ENCODE assay signal across 12 cellular contexts in the genomic region with DNA sequence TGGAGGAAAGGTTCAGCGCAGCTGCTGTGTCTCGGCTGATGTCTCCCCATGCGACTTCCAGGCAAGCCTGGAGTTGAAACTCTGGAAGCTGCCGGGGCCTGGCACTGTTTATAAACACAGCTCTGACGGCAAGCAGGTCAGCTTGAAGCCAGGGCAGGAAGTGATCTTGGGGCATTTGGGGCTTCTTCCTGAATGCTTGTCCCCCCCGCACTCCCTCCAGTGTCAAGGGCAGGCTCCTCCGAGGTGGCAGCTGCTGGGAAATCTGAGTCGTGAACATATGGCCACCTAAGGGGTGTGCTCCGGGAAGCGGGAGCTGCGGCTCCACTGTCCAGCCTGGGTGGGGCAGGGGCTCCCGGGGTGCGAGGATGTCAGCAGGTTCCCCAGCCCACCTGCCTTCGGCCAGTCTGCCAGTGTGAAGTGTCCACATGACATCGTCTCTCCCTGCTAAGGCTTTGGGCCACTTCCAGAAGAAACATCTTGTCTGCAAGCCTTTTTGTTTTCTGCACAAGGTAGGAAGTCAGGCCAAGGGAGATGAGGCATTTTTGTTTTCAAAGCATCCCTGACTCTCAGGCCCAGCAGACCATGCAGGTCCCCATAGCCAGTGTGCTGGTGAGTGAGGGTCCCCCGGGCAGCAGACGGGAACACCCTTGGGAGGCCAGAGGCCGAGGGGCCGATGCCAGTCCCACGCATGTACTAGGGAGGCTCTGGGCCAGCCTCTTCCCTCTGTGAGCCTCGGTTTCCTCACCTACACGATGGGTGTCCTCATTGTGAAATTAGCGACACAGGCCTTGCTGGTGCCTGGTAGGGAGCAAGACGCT. TPM values are rescaled to one million over a fixed set of nuclear protein-coding genes. Genes with fewer than 3 reads are reported as not detected.
A peak's percentile ranks its signal among the peaks of the same experiment; 100 is the strongest.
DNase-seq lines count a peak whose midpoint lies in the region; TF ChIP-seq lines count a peak whose summit lies in the region.
"Had no signal": no experiment of that assay in that cellular context is flagged by ENCODE, and none has a peak within 500 bp of the region (broad histone marks: within the 10 kb centered on the region; RNA-seq: fewer than 3 reads in every experiment).

No MANE protein-coding gene starts in this region.

- TF ChIP-seq CTCF in adrenal gland (IDR thresholded peaks at IDR 0.05) (no peak), testis (IDR thresholded peaks at IDR 0.05) (no peak), tibial artery (IDR thresholded peaks at IDR 0.05) (no peak), PC-9 (conservative IDR thresholded peaks at IDR 0.05) (no peak)

- TF ChIP-seq POLR2A in adrenal gland (IDR thresholded peaks at IDR 0.05) = peak in 1 of 2 donors; percentile 41
- TF ChIP-seq POLR2A in testis (IDR thresholded peaks at IDR 0.05) = no peak

- peaks cover 12% of the 10 kb centered on the region for H4K20me1 ChIP-seq in PC-9 (ENCODE audit: insufficient read depth)

- WGBS in adrenal gland, 4 donors = 50 to 68% (median 50%) methylated on average over 8 to 24 of the region's 24 CpGs
- WGBS in testis, 2 donors = 51 to 65% methylated on average over 8 to 23 of the region's 24 CpGs

- DNase-seq in activated effector memory CD4-positive, alpha-beta T cell treated with anti-CD3 and anti-CD28 coated beads, Interleukin-2, amount 50 U/mL, for 16 hours = peak; percentile 58
- no peak for DNase-seq in activated effector memory CD4-positive, alpha-beta T cell treated with Interleukin-2 at 50 U/mL for 16 hours
- DNase-seq in adrenal gland (peak in 5 of 7 donors; percentile 50 to 76 (median 68)), testis (peak; percentile 62), tibial artery (no peak), NCI-H446 treated with DMSO at 0.1 percent for 48 hours (lab: John Stamatoyannopoulos, UW) (no peak), PC-9 (no peak)
- DNase-seq: BE2C, NCI-H2107, SW 1271, upper lobe of right lung had no signal

- H3K79me2 ChIP-seq in PC-9 (ENCODE audit: low read depth) = peaks cover 21% of the 10 kb centered on the region

- H3K9me3 ChIP-seq in adrenal gland (replicated peaks in 1 of 3) (no peaks in the 10 kb centered on the region), mucosa of stomach (ENCODE audit: control insufficient read depth, low read length) (no peaks in the 10 kb centered on the region), testis (no peaks in the 10 kb centered on the region), tibial artery (no peaks in the 10 kb centered on the region), PC-9 (ENCODE audit: insufficient read depth, low read depth) (no peaks in the 10 kb centered on the region)
- H3K9me3 ChIP-seq: BE2C, upper lobe of right lung had no signal

- H3K36me3 ChIP-seq in adrenal gland (replicated peaks in 1 of 2) (peaks cover 0 to 26% of the 10 kb centered on the region in 2 donors), mucosa of stomach (ENCODE audit: control insufficient read depth, insufficient read depth, low read length) (peaks cover 10% of the 10 kb centered on the region), testis (ENCODE audit: low read depth, missing control alignments) (no peaks in the 10 kb centered on the region), tibial artery (peaks cover 12 to 32% (median 15%) of the 10 kb centered on the region in 3 donors), PC-9 (ENCODE audit: low read depth) (no peaks in the 10 kb centered on the region)

- no peak overlapping the region for H3K4me2 ChIP-seq in PC-9

- H3K27ac ChIP-seq in adrenal gland = peak overlapping the region in 2 of 5 donors; percentile 52 to 56
- H3K27ac ChIP-seq in testis = no peak overlapping the region
- no peak overlapping the region for H3K27ac ChIP-seq in tibial artery
- no peak overlapping the region for H3K27ac ChIP-seq in PC-9
- H3K27ac ChIP-seq: upper lobe of right lung had no signal

- POLR2A ChIA-PET in PC-9 (lab: Charles Lee; ENCODE audit: unreplicated experiment) = no interaction called here

- H3K4me1 ChIP-seq in adrenal gland (replicated peaks in 1 of 2) (peaks cover 48 to 61% of the 10 kb centered on the region in 2 donors), mucosa of stomach (ENCODE audit: control insufficient read depth, insufficient read depth, low read length) (peaks cover 72% of the 10 kb centered on the region), testis (peaks cover 49% of the 10 kb centered on the region), tibial artery (peaks cover 0 to 65% (median 50%) of the 10 kb centered on the region in 4 donors), PC-9 (replicated peaks; ENCODE audit: insufficient read depth) (no peaks in the 10 kb centered on the region)

- H3K9me2 ChIP-seq in PC-9 (ENCODE audit: insufficient read depth) = no peaks in the 10 kb centered on the region

- H3K27me3 ChIP-seq in adrenal gland (no peaks in the 10 kb centered on the region), mucosa of stomach (ENCODE audit: control insufficient read depth, insufficient read depth, low read length) (no peaks in the 10 kb centered on the region), testis (no peaks in the 10 kb centered on the region), tibial artery (no peaks in the 10 kb centered on the region), PC-9 (ENCODE audit: insufficient read depth, low read depth) (no peaks in the 10 kb centered on the region)
- H3K27me3 ChIP-seq: BE2C, upper lobe of right lung had no signal

- no peaks in the 10 kb centered on the region for H3F3A ChIP-seq in PC-9 (ENCODE audit: insufficient read depth, low read depth)

- BruUV-seq in PC-9 (replicated peaks; lab: Mats Ljungman, UMichigan) = no TSS peak

- CTCF ChIA-PET in PC-9 (lab: Charles Lee) = no interaction called here

- intact Hi-C loops in adrenal gland (cut with DNase I) (loop anchor here (5.0 to 10.0 kb wide), 3 partner anchors 45 to 195 kb away; no protein-coding TSS in a partner anchor), testis (cut with DNase I; ENCODE audit: low total_unique reads) (no loop called here), tibial artery (cut with DNase I; ENCODE audit: low total_unique reads) (loop anchor here (5.0 kb wide), 2 partner anchors 47 to 828 kb away; no protein-coding TSS in a partner anchor), PC-9 (cut with micrococcal nuclease; ENCODE audit: unreplicated experiment) (no loop called here)

- peak overlapping the region; percentile 80 for H3K9ac ChIP-seq in mucosa of stomach (ENCODE audit: low read length)

- no peak overlapping the region for H3K4me3 ChIP-seq in adrenal gland
- no peak overlapping the region for H3K4me3 ChIP-seq in mucosa of stomach (ENCODE audit: low read length)
- no peak overlapping the region for H3K4me3 ChIP-seq in testis
- no peak overlapping the region for H3K4me3 ChIP-seq in tibial artery
- no peak overlapping the region for H3K4me3 ChIP-seq in PC-9
- H3K4me3 ChIP-seq: upper lobe of right lung had no signal

- no peak overlapping the region for H2AFZ ChIP-seq in PC-9

RNA-seq across cellular contexts. Expression of a gene that starts 2.7 kb away (rescaled TPM):
- 10 to 100 TPM; 16.6 to 40.7 (median 28.6) TPM for total RNA-seq in adrenal gland
- 10 to 100 TPM; 13.7 to 22.3 (median 21.2) TPM for polyA plus RNA-seq in adrenal gland
- total RNA-seq in testis = 10 to 100 TPM; 89.1 to 94.5 TPM
- polyA plus RNA-seq in testis (ENCODE audit: insufficient read depth, low read depth, low replicate concordance) = 142 TPM
- total RNA-seq in PC-9 (2021) = 25.5 and 26.5 TPM in 2 replicates

RNA-seq across cellular contexts. Expression of a gene that starts 24.9 kb away (rescaled TPM):
- total RNA-seq in adrenal gland (1,000 to 10,000 TPM; 1,603 to 3,482 (median 2,345) TPM), testis (1,000 to 10,000 TPM in 1 of 2 donors, 100 to 1,000 TPM in 1; 909 to 1,599 TPM), PC-9 (2021) (1,471 and 1,742 TPM in 2 replicates)
- polyA plus RNA-seq in adrenal gland (1,000 to 10,000 TPM in 2 of 3 donors, 100 to 1,000 TPM in 1; 752 to 2,793 (median 1,120) TPM), testis (ENCODE audit: insufficient read depth, low read depth, low replicate concordance) (1,429 TPM)

RNA-seq across cellular contexts. Expression of a gene that starts 39.3 kb away (rescaled TPM):
- total RNA-seq in adrenal gland (10 to 100 TPM; 27.2 to 83.2 (median 43.3) TPM), testis (100 to 1,000 TPM; 102 to 111 TPM), PC-9 (2021) (38.1 and 46.5 TPM in 2 replicates)
- polyA plus RNA-seq in adrenal gland (10 to 100 TPM; 17.6 to 79.0 (median 44.0) TPM), testis (ENCODE audit: insufficient read depth, low read depth, low replicate concordance) (89.8 TPM)

RNA-seq across cellular contexts. Expression of a gene that starts 56.5 kb away (rescaled TPM):
- total RNA-seq in adrenal gland (10 to 100 TPM; 34.3 to 77.2 (median 57.6) TPM), testis (10 to 100 TPM; 42.2 to 49.4 TPM), PC-9 (2021) (41.2 and 48.2 TPM in 2 replicates)
- polyA plus RNA-seq in adrenal gland (10 to 100 TPM in 2 of 3 donors, 1 to 10 TPM in 1; 7.1 to 22.5 (median 10.6) TPM), testis (ENCODE audit: insufficient read depth, low read depth, low replicate concordance) (7.5 TPM)

Comparison
In these comparisons a context has a peak if more than half of its experiments do, and no peak if none do; other contexts are left out.
1. DNase-seq: peak in activated effector memory CD4-positive, alpha-beta T cell treated with anti-CD3 and anti-CD28 coated beads, Interleukin-2, amount 50 U/mL, for 16 hours (single experiment), adrenal gland (5 of 7) and testis (single experiment); none in activated effector memory CD4-positive, alpha-beta T cell treated with Interleukin-2 at 50 U/mL for 16 hours (single experiment), tibial artery (0 of 2), NCI-H446 treated with DMSO at 0.1 percent for 48 hours (single experiment) and PC-9 (0 of 2).
2. intact Hi-C loops: an anchor here in adrenal gland (5.0 to 10.0 kb wide) and tibial artery (5.0 kb wide); none called in testis and PC-9.